10 cellular contexts compared by ENCODE assay signal in genomic region chr3:112308151-112308911, GRCh38.
DNase-seq lines count a peak whose midpoint lies in the region; ATAC-seq and TF ChIP-seq lines count a peak whose summit lies in the region.
"Had no signal": no experiment of that assay in that cellular context is flagged by ENCODE, and none has a peak within 500 bp of the region (broad histone marks: within the 10 kb centered on the region; RNA-seq: fewer than 3 reads in every experiment).

No MANE protein-coding gene starts in this region.

- DNase-seq in NCI-H128 (lab: John Stamatoyannopoulos, UW; ENCODE audit: unreplicated experiment): peak; percentile 26
- no peak for DNase-seq in RWPE1 (ENCODE audit: low spot score)
- DNase-seq in fibroblast of peridontal ligament (ENCODE audit: extremely low read depth): peak; percentile 17
- DNase-seq in retina: peak; percentile 30
- no peak for DNase-seq in NCI-H1436 (lab: John Stamatoyannopoulos, UW)
- DNase-seq in SW 1271 (lab: John Stamatoyannopoulos, UW): no peak
- DNase-seq: effector memory CD8-positive, alpha-beta T cell; NCI-H1048 had no signal

- peak overlapping the region; percentile 63 for H3K27ac ChIP-seq in RWPE1
- H3K27ac ChIP-seq: thoracic aorta had no signal

- CTCF ChIA-PET in RWPE1 (lab: Yijun Ruan, JAX): interaction anchor here (1.0 kb wide), 1 partner anchor 15 kb away, joined by 4 read pairs; no protein-coding TSS in a partner anchor

- POLR2A ChIA-PET in RWPE1 (lab: Yijun Ruan, JAX; ENCODE audit: low non-redundant PET): no interaction called here

- ATAC-seq in GM18868 (IDR thresholded peaks at IDR 0.05; ENCODE audit: unreplicated experiment): no peak
- ATAC-seq: effector memory CD8-positive, alpha-beta T cell had no signal

- no peak for TF ChIP-seq CTCF in RWPE1 (conservative IDR thresholded peaks at IDR 0.05; ENCODE audit: low read depth)

Comparison
In these comparisons a context has a peak if more than half of its experiments do, and no peak if none do; other contexts are left out.
1. DNase-seq: peak in NCI-H128 (single experiment), fibroblast of peridontal ligament (single experiment) and retina (single experiment); none in RWPE1 (single experiment), NCI-H1436 (single experiment) and SW 1271 (0 of 2).